9 cellular contexts compared by ENCODE assay signal in the genomic region with DNA sequence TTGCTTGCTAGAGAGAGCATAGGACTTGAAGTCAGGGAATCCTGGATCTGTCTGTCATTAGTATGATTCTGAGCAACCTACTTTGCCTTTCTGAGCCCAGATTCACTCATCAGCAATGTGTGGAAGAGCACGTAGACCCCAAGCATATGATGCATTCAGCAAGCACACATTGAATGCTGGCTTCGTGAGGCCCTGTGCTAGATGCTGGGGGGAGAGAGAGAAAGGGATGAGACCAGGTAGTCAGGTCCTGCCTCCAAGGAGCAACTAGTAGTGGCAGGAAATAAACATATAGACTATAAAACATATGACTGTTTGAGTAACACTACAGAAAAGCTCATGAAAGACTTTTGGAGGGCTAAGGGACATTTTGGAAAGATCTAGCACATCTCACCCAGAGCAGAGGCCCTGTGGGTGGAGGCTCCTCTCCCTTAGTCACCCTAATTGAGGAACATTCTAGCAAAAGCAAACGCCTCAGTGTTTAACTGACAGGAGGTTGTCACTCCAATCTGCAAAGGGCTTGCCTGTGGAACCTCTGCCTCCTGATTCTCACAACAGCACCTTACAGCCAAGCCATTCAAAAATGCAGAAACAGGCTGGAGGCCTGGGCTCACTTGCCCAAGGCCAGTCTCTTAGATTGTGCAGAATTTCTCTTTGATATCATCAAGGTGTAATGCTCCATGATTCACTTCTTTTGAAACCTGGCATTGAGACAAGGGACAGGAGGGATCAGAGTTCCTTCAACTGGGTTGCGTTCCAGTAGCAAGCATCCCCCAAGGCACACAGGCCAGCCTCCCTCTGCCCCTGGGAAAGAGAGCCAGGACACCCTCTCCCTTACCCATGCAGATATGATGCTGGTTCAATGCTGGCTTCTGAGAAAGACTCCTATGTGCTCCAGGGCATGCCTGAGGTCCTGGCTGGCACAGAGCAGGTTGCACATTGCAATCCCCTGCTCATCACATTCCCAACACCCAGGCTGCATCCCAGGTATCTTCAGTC. TPM values are rescaled to one million over a fixed set of nuclear protein-coding genes. Genes with fewer than 3 reads are reported as not detected.
DNase-seq lines count a peak whose midpoint lies in the region; ATAC-seq lines count a peak whose summit lies in the region.
"Had no signal": no experiment of that assay in that cellular context is flagged by ENCODE, and none has a peak within 500 bp of the region (broad histone marks: within the 10 kb centered on the region; RNA-seq: fewer than 3 reads in every experiment).

No MANE protein-coding gene starts in this region.

- H2AFZ ChIP-seq in GM23248, result no peak overlapping the region

- in situ Hi-C loops in GM23248 (cut with MboI), result no loop called here

- H3K27ac Mint-ChIP-seq in CD4-positive, CD25-positive, alpha-beta regulatory T cell, result peak overlapping the region; percentile 98 to 100 (median 100)
- peak overlapping the region; percentile 92 to 98 for H3K27ac Mint-ChIP-seq in activated naive CD4-positive, alpha-beta T cell treated with anti-CD3 and anti-CD28 coated beads, Interleukin-2, amount 50 U/mL, for 72 hours

- peak overlapping the region; percentile 97 for H3K4me3 ChIP-seq in CD4-positive, CD25-positive, alpha-beta regulatory T cell (ENCODE audit: low read depth, low read length)
- H3K4me3 ChIP-seq in muscle layer of duodenum (ENCODE audit: low read depth in 1 of 2, low read length in 2 of 2), result peak overlapping the region; percentile 30 to 59
- no peak overlapping the region for H3K4me3 ChIP-seq in GM23248
- no peak overlapping the region for H3K4me3 ChIP-seq in MG63

- H3K36me3 Mint-ChIP-seq in CD4-positive, CD25-positive, alpha-beta regulatory T cell, result peaks cover 61% of the 10 kb centered on the region
- H3K36me3 Mint-ChIP-seq in activated naive CD4-positive, alpha-beta T cell treated with anti-CD3 and anti-CD28 coated beads, Interleukin-2, amount 50 U/mL, for 72 hours, result peaks cover 58 to 72% of the 10 kb centered on the region in 2 donors

- no peaks in the 10 kb centered on the region for H3K27me3 ChIP-seq in CD4-positive, CD25-positive, alpha-beta regulatory T cell (ENCODE audit: control insufficient read depth, insufficient read depth, low read length)
- H3K27me3 ChIP-seq in muscle layer of duodenum (ENCODE audit: low read depth, low read length) (no peaks in the 10 kb centered on the region), GM23248 (replicated peaks; ENCODE audit: insufficient read depth) (no peaks in the 10 kb centered on the region), MG63 (no peaks in the 10 kb centered on the region)

- WGBS in GM23248 (ENCODE audit: low coverage in 1 of 2, low lambda C conversion rate in 2 of 2, missing lambda C conversion rate in 2 of 2), 2 experiments, result 82 to 83% methylated on average over 4 of the region's 4 CpGs

- peaks cover 28 to 64% (median 55%) of the 10 kb centered on the region in 4 donors for H3K4me1 Mint-ChIP-seq in CD4-positive, CD25-positive, alpha-beta regulatory T cell

- H3K27ac ChIP-seq in CD4-positive, CD25-positive, alpha-beta regulatory T cell (ENCODE audit: insufficient read depth, low read length, poor library complexity, severe bottlenecking), result peak overlapping the region; percentile 94
- H3K27ac ChIP-seq in KOPT-K1 (ENCODE audit: low read depth, low read length, poor library complexity, severe bottlenecking), result peak overlapping the region; percentile 98
- peak overlapping the region; percentile 52 for H3K27ac ChIP-seq in muscle layer of duodenum (ENCODE audit: low read length)
- H3K27ac ChIP-seq in GM23248, result no peak overlapping the region

- 0 out of 2 replicates have a peak, but pooled peaks cover 14% of the 10 kb centered on the region for H3F3A ChIP-seq in GM23248 (ENCODE audit: insufficient read depth)

- H3K9me3 ChIP-seq in CD4-positive, CD25-positive, alpha-beta regulatory T cell (ENCODE audit: control insufficient read depth in 2 of 2, low read length in 2 of 2), result no peaks in the 10 kb centered on the region
- no peaks in the 10 kb centered on the region for H3K9me3 ChIP-seq in KOPT-K1 (ENCODE audit: insufficient read depth, low read length, poor library complexity, severe bottlenecking)
- no peaks in the 10 kb centered on the region for H3K9me3 ChIP-seq in muscle layer of duodenum (ENCODE audit: control insufficient read depth in 1 of 2, low read length in 2 of 2)
- H3K9me3 ChIP-seq in GM23248 (ENCODE audit: low read depth), result no peaks in the 10 kb centered on the region
- H3K9me3 ChIP-seq in MG63, result no peaks in the 10 kb centered on the region

- H3K9me2 ChIP-seq in GM23248 (ENCODE audit: insufficient read depth), result no peaks in the 10 kb centered on the region

- peak overlapping the region; percentile 99 to 100 (median 100) for H3K4me3 Mint-ChIP-seq in CD4-positive, CD25-positive, alpha-beta regulatory T cell

- no peaks in the 10 kb centered on the region for H4K20me1 ChIP-seq in GM23248 (ENCODE audit: insufficient read depth)

- H3K9ac ChIP-seq in GM23248, result no peak overlapping the region

- no peak overlapping the region for H3K4me2 ChIP-seq in GM23248 (ENCODE audit: unreplicated experiment)

- no peaks in the 10 kb centered on the region for H3K79me2 ChIP-seq in GM23248 (ENCODE audit: insufficient read depth)

- ATAC-seq in CD4-positive, CD25-positive, alpha-beta regulatory T cell (ENCODE audit: low read depth in 2 of 2), result no peak
- peak in 1 of 2 donors; percentile 6 for ATAC-seq in activated naive CD4-positive, alpha-beta T cell treated with anti-CD3 and anti-CD28 coated beads, Interleukin-2, amount 50 U/mL, for 72 hours
- ATAC-seq in GM18907 (IDR thresholded peaks at IDR 0.05; ENCODE audit: unreplicated experiment), result no peak

- peaks cover 69% of the 10 kb centered on the region for H3K4me1 ChIP-seq in CD4-positive, CD25-positive, alpha-beta regulatory T cell (ENCODE audit: control insufficient read depth, insufficient read depth, low read length, poor library complexity, severe bottlenecking)
- H3K4me1 ChIP-seq in muscle layer of duodenum (ENCODE audit: control insufficient read depth in 1 of 2, insufficient read depth in 2 of 2, low read length in 2 of 2) (peaks cover 8 to 11% of the 10 kb centered on the region in 2 donors), GM23248 (ENCODE audit: insufficient read depth) (peaks cover 13% of the 10 kb centered on the region)

- H3K27me3 Mint-ChIP-seq in CD4-positive, CD25-positive, alpha-beta regulatory T cell, result no peaks in the 10 kb centered on the region

- peaks cover 0 to 3% (median 0%) of the 10 kb centered on the region in 7 donors for H3K9me3 Mint-ChIP-seq in CD4-positive, CD25-positive, alpha-beta regulatory T cell
- H3K9me3 Mint-ChIP-seq in activated naive CD4-positive, alpha-beta T cell treated with anti-CD3 and anti-CD28 coated beads, Interleukin-2, amount 50 U/mL, for 72 hours, result no peaks in the 10 kb centered on the region

- DNase-seq in CD4-positive, CD25-positive, alpha-beta regulatory T cell, result peak in 1 of 3 donors; percentile 53
- no peak for DNase-seq in activated naive CD4-positive, alpha-beta T cell treated with anti-CD3 and anti-CD28 coated beads, Interleukin-2, amount 50 U/mL, for 72 hours (ENCODE audit: low spot score in 2 of 2)
- DNase-seq in GM23248, result no peak
- DNase-seq in MG63, result no peak
- DNase-seq in HUDEP-2 (lab: John Stamatoyannopoulos, UW; ENCODE audit: unreplicated experiment in 76 of 76), result no peak
- DNase-seq: DMS79 had no signal

- peaks cover 42% of the 10 kb centered on the region for H3K36me3 ChIP-seq in CD4-positive, CD25-positive, alpha-beta regulatory T cell (ENCODE audit: control insufficient read depth, insufficient read depth, low read length)
- H3K36me3 ChIP-seq in KOPT-K1 (ENCODE audit: insufficient read depth, low read length) (peaks cover 41% of the 10 kb centered on the region), muscle layer of duodenum (ENCODE audit: control insufficient read depth in 1 of 2, insufficient read depth in 2 of 2, low read length in 2 of 2) (no peaks in the 10 kb centered on the region), GM23248 (ENCODE audit: low read depth) (no peaks in the 10 kb centered on the region), MG63 (no peaks in the 10 kb centered on the region)

RNA-seq across cellular contexts. Expression of a gene that starts 26.1 kb away (rescaled TPM):
- 6.6 TPM for total RNA-seq in CD4-positive, CD25-positive, alpha-beta regulatory T cell
- 1 to 10 TPM; 4.0 to 5.0 (median 4.1) TPM for polyA plus RNA-seq in CD4-positive, CD25-positive, alpha-beta regulatory T cell
- total RNA-seq in activated naive CD4-positive, alpha-beta T cell treated with anti-CD3 and anti-CD28 coated beads, Interleukin-2, amount 50 U/mL, for 72 hours, result 1 to 10 TPM; 8.0 to 8.8 TPM
- total RNA-seq in GM23248 (2014; rRNA removed; shearing (Covaris generic)), result 7.2 and 9.6 TPM in 2 replicates
- polyA plus RNA-seq in GM23248 (2016; fragmentation: Nextera tagmentation; extraction: Ambion mirVana), result 11.8 and 12.1 TPM in 2 replicates
- total RNA-seq in MG63 (2014; rRNA removed; shearing (Covaris generic); ENCODE audit: low replicate concordance), result 0.22 and 3.4 TPM in 2 replicates

Comparison
In these comparisons a context has a peak if more than half of its experiments do, and no peak if none do; other contexts are left out.
1. H3K4me3 ChIP-seq: peak in CD4-positive, CD25-positive, alpha-beta regulatory T cell (single experiment) and muscle layer of duodenum (2 of 2); none in GM23248 (single experiment) and MG63 (single experiment).